8 cellular contexts compared by ENCODE assay signal in the genomic region with DNA sequence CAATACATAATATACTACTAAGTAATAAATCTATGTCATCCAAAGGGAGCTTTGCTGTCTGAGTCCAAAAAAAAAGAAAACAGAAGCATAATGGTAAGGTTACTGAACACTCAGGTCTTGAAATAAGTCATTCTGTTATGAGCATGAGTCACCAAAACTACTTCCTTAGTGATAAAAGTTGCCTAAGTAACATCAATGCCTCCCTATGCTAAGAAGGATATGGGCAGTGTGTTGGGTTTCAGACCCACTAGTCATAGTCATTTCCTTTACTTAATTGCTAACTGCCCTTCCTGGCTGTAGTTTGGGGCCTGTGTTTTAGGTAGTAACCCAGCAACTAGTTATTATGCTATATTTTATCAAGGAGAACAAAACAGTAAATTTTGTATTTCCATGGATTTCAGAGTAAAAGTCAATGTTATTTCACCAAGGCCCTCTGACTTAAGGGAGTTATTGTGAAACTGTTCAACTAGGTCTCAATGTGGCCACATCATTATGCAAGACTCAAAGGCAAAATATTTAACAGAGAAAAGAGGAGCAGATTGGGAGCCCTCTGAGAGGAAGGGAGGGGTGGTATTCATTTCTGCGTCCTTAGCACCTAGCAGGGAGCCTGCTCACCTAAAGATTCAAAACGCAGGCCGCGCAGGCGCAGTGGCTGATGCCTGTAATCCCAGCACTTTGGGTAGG. TPM values are rescaled to one million over a fixed set of nuclear protein-coding genes. Genes with fewer than 3 reads are reported as not detected.
A peak's percentile ranks its signal among the peaks of the same experiment; 100 is the strongest.
DNase-seq lines count a peak whose midpoint lies in the region; ATAC-seq and TF ChIP-seq lines count a peak whose summit lies in the region.

No MANE protein-coding gene starts in this region.

- H3K27ac Mint-ChIP-seq in endothelial cell (ENCODE audit: unreplicated experiment) = peak overlapping the region; percentile 94

- H2AK5ac ChIP-seq in neuronal stem cell (ENCODE audit: low read depth, low read length) = no peak overlapping the region

- no peak overlapping the region for H2BK5ac ChIP-seq in neuronal stem cell (ENCODE audit: low read length)

- H3K4me3 Mint-ChIP-seq in endothelial cell (ENCODE audit: unreplicated experiment) = no peak overlapping the region

- H3K4me2 ChIP-seq in neuronal stem cell (ENCODE audit: insufficient read depth, low read length, poor library complexity, severe bottlenecking) = no peak overlapping the region

- H2BK120ac ChIP-seq in neuronal stem cell (ENCODE audit: low read depth, low read length) = no peak overlapping the region

- H3K14ac ChIP-seq in neuronal stem cell (ENCODE audit: low read length) = no peak overlapping the region

- H3K9me3 ChIP-seq in SK-N-MC (ENCODE audit: low read depth, low read length) = no peaks in the 10 kb centered on the region; the same call in 1 of the 2 replicates
- no peaks in the 10 kb centered on the region for H3K9me3 ChIP-seq in neuronal stem cell (replicated peaks in 1 of 2; ENCODE audit: control insufficient read depth in 2 of 2, insufficient read depth in 1 of 2, low read depth in 1 of 2, low read length in 2 of 2)

- peaks cover 25% of the 10 kb centered on the region for H3K4me1 Mint-ChIP-seq in endothelial cell (ENCODE audit: unreplicated experiment)

- H2BK12ac ChIP-seq in neuronal stem cell (ENCODE audit: low read length) = no peak overlapping the region

- no CpG with 5 or more reads among the region's 5 CpGs for WGBS in neuronal stem cell (ENCODE audit: extremely low coverage in 2 of 2, insufficient read length in 2 of 2, insufficient replicate concordance in 1 of 2), 2 donors

- H3K36me3 ChIP-seq in SK-N-MC (ENCODE audit: insufficient read depth, low read length) (no peaks in the 10 kb centered on the region), neuronal stem cell (replicated peaks in 1 of 2; ENCODE audit: control insufficient read depth in 2 of 2, insufficient read depth in 2 of 2, low read length in 2 of 2) (no peaks in the 10 kb centered on the region)

- peak overlapping the region; percentile 87; the same call in 1 of the 2 replicates for H3K27ac ChIP-seq in SK-N-MC
- H3K27ac ChIP-seq in neuronal stem cell (replicated peaks; ENCODE audit: low read length) = no peak overlapping the region

- no peak overlapping the region for H3K18ac ChIP-seq in neuronal stem cell (ENCODE audit: low read length)

- no peak overlapping the region for H4K8ac ChIP-seq in neuronal stem cell (ENCODE audit: low read depth, low read length)

- H3K4me3 ChIP-seq in AG09309 (ENCODE audit: control insufficient read depth, low read depth, low read length) = no peak overlapping the region
- H3K4me3 ChIP-seq in SK-N-MC = no peak overlapping the region
- no peak overlapping the region for H3K4me3 ChIP-seq in neuronal stem cell (ENCODE audit: low read length in 2 of 2)

- no peak overlapping the region for H3K9ac ChIP-seq in SK-N-MC (ENCODE audit: insufficient read length)
- no peak overlapping the region for H3K9ac ChIP-seq in neuronal stem cell (ENCODE audit: low read depth, low read length, poor library complexity)

- ATAC-seq in GM19023 (IDR thresholded peaks at IDR 0.05; ENCODE audit: unreplicated experiment) = peak; percentile 99
- ATAC-seq in HG03095 (IDR thresholded peaks at IDR 0.05; ENCODE audit: unreplicated experiment) = peak; percentile 100

- DNase-seq in AG09309 (ENCODE audit: low read depth) (peak; percentile 99), SK-N-MC (ENCODE audit: low read depth, low spot score) (no peak), endothelial cell (ENCODE audit: low spot score) (no peak), neuronal stem cell (ENCODE audit: low spot score) (no peak), SHP77 treated with DMSO at 0.1 percent for 48 hours (lab: John Stamatoyannopoulos, UW) (no peak), NCI-H146 (lab: John Stamatoyannopoulos, UW) (no peak)

- no peaks in the 10 kb centered on the region for H3K9me3 Mint-ChIP-seq in endothelial cell (ENCODE audit: unreplicated experiment)

- no peak overlapping the region for H3K4ac ChIP-seq in neuronal stem cell (ENCODE audit: low read length)

- H4K91ac ChIP-seq in neuronal stem cell (ENCODE audit: low read depth, low read length, poor library complexity) = no peak overlapping the region

- H3K27me3 ChIP-seq in neuronal stem cell (ENCODE audit: control insufficient read depth in 3 of 3, insufficient read depth in 3 of 3, low read depth in 1 of 3, low read length in 3 of 3) = no peaks in the 10 kb centered on the region

- H3K36me3 Mint-ChIP-seq in endothelial cell (ENCODE audit: low read depth, unreplicated experiment) = no peaks in the 10 kb centered on the region

- TF ChIP-seq CTCF in AG09309 (IDR thresholded peaks at IDR 0.05; ENCODE audit: control insufficient read depth, insufficient read depth, low read depth, low read length, missing control alignments) (no peak), endothelial cell (IDR thresholded peaks at IDR 0.05; ENCODE audit: unreplicated experiment) (no peak)

- peak overlapping the region; percentile 9 for H2AFZ ChIP-seq in neuronal stem cell (ENCODE audit: low read length)

- no peaks in the 10 kb centered on the region for H3K79me1 ChIP-seq in neuronal stem cell (ENCODE audit: low read depth, low read length)

- no peak overlapping the region for H2BK15ac ChIP-seq in neuronal stem cell (ENCODE audit: low read length)

- H3K23ac ChIP-seq in neuronal stem cell (ENCODE audit: low read depth, low read length, poor library complexity) = no peak overlapping the region

- H3K4me1 ChIP-seq in neuronal stem cell (ENCODE audit: control insufficient read depth in 2 of 2, insufficient read depth in 1 of 2, low read depth in 1 of 2, low read length in 2 of 2) = peaks cover 3 to 5% of the 10 kb centered on the region in 2 donors

- H3K27me3 Mint-ChIP-seq in endothelial cell (ENCODE audit: unreplicated experiment) = peaks cover 2% of the 10 kb centered on the region

RNA-seq across cellular contexts. Expression of a gene that starts 11.7 kb away (rescaled TPM):
- 6,235 TPM for total RNA-seq in endothelial cell (ENCODE audit: unreplicated experiment)
- polyA plus RNA-seq in neuronal stem cell (2013, experiment 1 of 2) = 689 TPM
- polyA plus RNA-seq in neuronal stem cell (2013, experiment 2 of 2) = 669 TPM

RNA-seq across cellular contexts. Expression of a gene that starts 14.9 kb away (rescaled TPM):
- total RNA-seq in endothelial cell (ENCODE audit: unreplicated experiment) = 17.7 TPM
- polyA plus RNA-seq in neuronal stem cell (2013, experiment 1 of 2) = 14.4 TPM
- polyA plus RNA-seq in neuronal stem cell (2013, experiment 2 of 2) = 14.9 TPM
